In genomic region chr6:100229512-100229911, GRCh38 we compare ENCODE assay signal across 8 cellular contexts.
DNase-seq lines count a peak whose midpoint lies in the region; ATAC-seq and TF ChIP-seq lines count a peak whose summit lies in the region.

No MANE protein-coding gene starts in this region.

- H3K9me3 Mint-ChIP-seq in activated T-helper 1 cell treated with anti-CD3 and anti-CD28 coated beads, Interleukin-12 subunit alpha, Interleukin-12 subunit beta, Interleukin-2, Interleukin-4 antibody, amounts not matched to agents 30 ng/mL and 10 ng/mL and 1 ng/mL, durations not matched to agents 14 hours and 24 hours and 36 hours = peaks cover 2% of the 10 kb centered on the region
- no peaks in the 10 kb centered on the region for H3K9me3 Mint-ChIP-seq in activated T-cell treated with anti-CD3 and anti-CD28 coated beads, Interleukin-2, amount 50 U/mL, for 4 hours

- H3K27me3 Mint-ChIP-seq in activated T-helper 1 cell treated with anti-CD3 and anti-CD28 coated beads, Interleukin-12 subunit alpha, Interleukin-12 subunit beta, Interleukin-2, Interleukin-4 antibody, amounts not matched to agents 30 ng/mL and 10 ng/mL and 1 ng/mL, durations not matched to agents 14 hours and 24 hours and 36 hours (ENCODE audit: insufficient read depth) = peaks cover 6% of the 10 kb centered on the region
- H3K27me3 Mint-ChIP-seq in activated T-cell treated with anti-CD3 and anti-CD28 coated beads, Interleukin-2, amount 50 U/mL, for 4 hours (ENCODE audit: low read depth) = peaks cover 12% of the 10 kb centered on the region

- H3K4me3 ChIP-seq in HCT116 (replicated peaks in 1 of 2; ENCODE audit: low read depth in 1 of 2, low read length in 2 of 2) (peak overlapping the region in 1 of 2 experiments; percentile 58; a peak in 2 of 4 replicates), mesodermal cell (ENCODE audit: extremely low read depth, insufficient read depth, low read length, poor library complexity, severe bottlenecking) (no peak overlapping the region)

- TF ChIP-seq RAD21 in HCT116 (IDR thresholded peaks at IDR 0.05; ENCODE audit: low read depth) = no peak

- no peaks in the 10 kb centered on the region for H3K9me2 ChIP-seq in HCT116 (ENCODE audit: insufficient read depth)

- in situ Hi-C loops in GM13976 (cut with MboI; ENCODE audit: low sequenced_read_pairs, unreplicated experiment) = no loop called here

- DNase-seq in HCT116 (ENCODE audit: low read depth, low spot score) (no peak), GM13976 (ENCODE audit: low spot score) (no peak)
- no peak for DNase-seq in activated T-helper 1 cell treated with anti-CD3 and anti-CD28 coated beads, Interleukin-12 subunit alpha, Interleukin-12 subunit beta, Interleukin-2, Interleukin-4 antibody, amounts not matched to agents 30 ng/mL and 10 ng/mL and 1 ng/mL, durations not matched to agents 14 hours and 24 hours and 36 hours (ENCODE audit: low spot score)
- DNase-seq in stimulated activated CD4-positive, alpha-beta T cell treated with anti-CD3 and anti-CD28 coated beads, Interleukin-12 subunit alpha, Interleukin-12 subunit beta, amount 100 ng/mL, for 4 hours = no peak
- DNase-seq in activated T-cell treated with anti-CD3 and anti-CD28 coated beads, Interleukin-2, amount 50 U/mL, for 4 hours = no peak

- no peak overlapping the region for H3K4me3 Mint-ChIP-seq in activated T-helper 1 cell treated with anti-CD3 and anti-CD28 coated beads, Interleukin-12 subunit alpha, Interleukin-12 subunit beta, Interleukin-2, Interleukin-4 antibody, amounts not matched to agents 30 ng/mL and 10 ng/mL and 1 ng/mL, durations not matched to agents 14 hours and 24 hours and 36 hours
- H3K4me3 Mint-ChIP-seq in activated T-cell treated with anti-CD3 and anti-CD28 coated beads, Interleukin-2, amount 50 U/mL, for 4 hours = no peak overlapping the region

- H3K79me2 ChIP-seq in HCT116 (ENCODE audit: insufficient read depth, low read length) = no peaks in the 10 kb centered on the region

- H2AFZ ChIP-seq in HCT116 (ENCODE audit: low read depth, low read length, poor library complexity, severe bottlenecking) = peak overlapping the region; percentile 93

- H3K27ac ChIP-seq in 22Rv1 (peak overlapping the region; percentile 80), HCT116 (ENCODE audit: low read depth, low read length) (no peak overlapping the region), mesodermal cell (ENCODE audit: low read depth, low read length, severe bottlenecking) (peak overlapping the region; percentile 78)

- peak overlapping the region; percentile 62 for H3K9ac ChIP-seq in HCT116 (ENCODE audit: low read length)

- no TSS peak for BruUV-seq in HCT116 (replicated peaks; lab: Mats Ljungman, UMichigan)

- intact Hi-C loops in HCT116 (cut with micrococcal nuclease) = no loop called here
- intact Hi-C loops in activated T-helper 1 cell treated with anti-CD3 and anti-CD28 coated beads, Interleukin-12 subunit alpha, Interleukin-12 subunit beta, Interleukin-2, Interleukin-4 antibody, amounts not matched to agents 30 ng/mL and 10 ng/mL and 1 ng/mL, durations not matched to agents 14 hours and 24 hours and 36 hours (cut with micrococcal nuclease) = loop anchor here (5.0 kb wide), 1 partner anchor 57 kb away; no protein-coding TSS in a partner anchor

- no peaks in the 10 kb centered on the region for H4K20me1 ChIP-seq in HCT116 (ENCODE audit: insufficient read depth)

- POLR2A ChIA-PET in HCT116 (lab: Charles Lee) = no interaction called here

- H3K27ac Mint-ChIP-seq in activated T-helper 1 cell treated with anti-CD3 and anti-CD28 coated beads, Interleukin-12 subunit alpha, Interleukin-12 subunit beta, Interleukin-2, Interleukin-4 antibody, amounts not matched to agents 30 ng/mL and 10 ng/mL and 1 ng/mL, durations not matched to agents 14 hours and 24 hours and 36 hours = peak overlapping the region; percentile 44

- H3K27me3 ChIP-seq in HCT116 (ENCODE audit: insufficient read depth, low read length) = no peaks in the 10 kb centered on the region

- no peaks in the 10 kb centered on the region for H3K36me3 Mint-ChIP-seq in activated T-helper 1 cell treated with anti-CD3 and anti-CD28 coated beads, Interleukin-12 subunit alpha, Interleukin-12 subunit beta, Interleukin-2, Interleukin-4 antibody, amounts not matched to agents 30 ng/mL and 10 ng/mL and 1 ng/mL, durations not matched to agents 14 hours and 24 hours and 36 hours (ENCODE audit: low read depth)
- no peaks in the 10 kb centered on the region for H3K36me3 Mint-ChIP-seq in activated T-cell treated with anti-CD3 and anti-CD28 coated beads, Interleukin-2, amount 50 U/mL, for 4 hours (ENCODE audit: insufficient read depth)

- TF ChIP-seq POLR2A in HCT116 (IDR thresholded peaks at IDR 0.05; ENCODE audit: borderline replicate concordance, extremely low read depth, insufficient read depth, insufficient read length) = no peak

- H3K9me3 ChIP-seq in HCT116 (ENCODE audit: control insufficient read depth in 1 of 2, insufficient read depth in 1 of 2, low read depth in 1 of 2, low read length in 2 of 2) (no peaks in the 10 kb centered on the region), mesodermal cell (ENCODE audit: control insufficient read depth, low read length) (no peaks in the 10 kb centered on the region)

- H3K4me1 ChIP-seq in HCT116 (ENCODE audit: control insufficient read depth in 1 of 2, insufficient read depth in 2 of 2, low read length in 2 of 2) (peaks cover 3 to 22% of the 10 kb centered on the region in 2 experiments; a peak in 3 of 4 replicates), mesodermal cell (ENCODE audit: control insufficient read depth, insufficient read depth, low read length, poor library complexity, severe bottlenecking) (peaks cover 16% of the 10 kb centered on the region)

- peaks cover 23% of the 10 kb centered on the region for H3K4me1 Mint-ChIP-seq in activated T-helper 1 cell treated with anti-CD3 and anti-CD28 coated beads, Interleukin-12 subunit alpha, Interleukin-12 subunit beta, Interleukin-2, Interleukin-4 antibody, amounts not matched to agents 30 ng/mL and 10 ng/mL and 1 ng/mL, durations not matched to agents 14 hours and 24 hours and 36 hours (ENCODE audit: low read depth)
- H3K4me1 Mint-ChIP-seq in activated T-cell treated with anti-CD3 and anti-CD28 coated beads, Interleukin-2, amount 50 U/mL, for 4 hours (ENCODE audit: low read depth) = peaks cover 19% of the 10 kb centered on the region

- no peak for ATAC-seq in HCT116
- no peak for ATAC-seq in GM19452 (IDR thresholded peaks at IDR 0.05; ENCODE audit: unreplicated experiment)
- no peak for ATAC-seq in activated T-cell treated with anti-CD3 and anti-CD28 coated beads, Interleukin-2, amount 50 U/mL, for 4 hours

- 100% methylated on average over 1 of the region's 5 CpGs; no CpG with 5 or more reads in 1 of the 2 experiments for WGBS in mesodermal cell (ENCODE audit: insufficient coverage in 2 of 2), 2 experiments

- H3K36me3 ChIP-seq in HCT116 (ENCODE audit: control insufficient read depth in 1 of 2, insufficient read depth in 2 of 2, low read length in 2 of 2) = no peaks in the 10 kb centered on the region
- no peaks in the 10 kb centered on the region for H3K36me3 ChIP-seq in mesodermal cell (ENCODE audit: control insufficient read depth, insufficient read depth, low read length)

- peak overlapping the region; percentile 89 for H3K4me2 ChIP-seq in HCT116 (ENCODE audit: low read length)

- TF ChIP-seq CTCF in 22Rv1 (IDR thresholded peaks at IDR 0.05) (no peak), HCT116 (IDR thresholded peaks at IDR 0.05 in 2 of 3, conservative IDR thresholded peaks at IDR 0.05 in 1 of 3; ENCODE audit: borderline replicate concordance in 1 of 3, insufficient read depth in 1 of 3, low read depth in 2 of 3, low read length in 2 of 3) (no peak), GM13976 (IDR thresholded peaks at IDR 0.05; ENCODE audit: borderline replicate concordance, control extremely low read depth, extremely low read depth, insufficient read depth, missing control alignments) (no peak)

- CTCF ChIA-PET in HCT116 (lab: Charles Lee) = interaction anchor here (1.1 kb wide), 1 partner anchor 28 kb away, joined by 3 read pairs; no protein-coding TSS in a partner anchor

- RAD21 ChIA-PET in HCT116 (lab: Charles Lee; ENCODE audit: low non-redundant PET in 1 of 2, low total read pairs in 2 of 2, uncharacterized antibody in 2 of 2, unreplicated experiment in 2 of 2) = interaction anchor here in 1 of 2 experiments (0.7 kb wide), 1 partner anchor 41 kb away, joined by 3 read pairs; no protein-coding TSS in a partner anchor

TF ChIP-seq in HCT116, 20 proteins besides CTCF, POLR2A, EP300 and RAD21:
- TF ChIP-seq SRF (IDR thresholded peaks at IDR 0.05; ENCODE audit: low read depth) (no peak), ZNF274 (IDR thresholded peaks at IDR 0.05; ENCODE audit: low read depth, low read length) (no peak), FOSL1 (IDR thresholded peaks at IDR 0.05; ENCODE audit: low read depth) (no peak), JUND (IDR thresholded peaks at IDR 0.05) (no peak), CEBPB (IDR thresholded peaks at IDR 0.05; ENCODE audit: low read depth) (no peak), MAX (IDR thresholded peaks at IDR 0.05) (no peak)
TF ChIP-seq in HCT116: peak in this region for 0.
